ENCODE assay signal across 8 cellular contexts in the genomic region with DNA sequence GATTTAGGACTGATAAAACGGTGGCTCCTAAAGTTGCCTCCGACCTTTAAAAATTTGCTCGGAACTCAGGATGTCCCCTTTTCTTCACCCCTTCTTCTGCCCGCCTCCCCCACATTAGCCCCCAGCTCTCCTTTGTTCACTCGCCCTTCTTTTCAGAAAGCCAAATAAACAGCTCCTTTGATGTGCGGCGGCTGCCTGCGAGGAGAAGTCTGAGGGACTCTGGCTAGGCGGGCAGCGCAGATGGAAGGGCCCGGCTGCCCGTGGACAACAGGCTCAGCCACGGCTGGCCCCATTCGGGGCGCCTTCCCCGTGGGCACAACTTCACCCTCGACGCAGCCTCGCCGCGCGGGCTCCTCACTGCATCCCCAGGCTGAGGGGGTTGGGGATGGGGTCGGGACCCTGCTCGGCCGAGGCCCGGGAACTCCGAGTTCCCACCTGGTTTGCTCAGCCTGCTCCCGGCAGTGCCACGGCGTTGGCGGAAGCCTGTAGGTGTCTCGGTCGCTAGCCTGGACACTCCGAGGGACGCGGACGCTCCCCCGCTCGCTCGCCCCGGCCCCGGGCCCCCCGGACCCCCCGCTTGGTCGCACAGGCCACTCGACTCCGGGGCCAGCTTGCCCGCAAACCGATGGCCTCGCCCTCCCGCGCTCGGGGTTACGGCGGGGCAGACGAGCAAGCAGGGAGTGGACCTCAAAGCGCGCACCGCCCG. TPM values are rescaled to one million over a fixed set of nuclear protein-coding genes. Genes with fewer than 3 reads are reported as not detected.
DNase-seq lines count a peak whose midpoint lies in the region; ATAC-seq lines count a peak whose summit lies in the region.

No MANE protein-coding gene starts in this region.

- H3K4me1 Mint-ChIP-seq in effector memory CD8-positive, alpha-beta T cell (ENCODE audit: low read depth in 2 of 2) = peaks cover 34 to 46% of the 10 kb centered on the region in 2 donors

- DNase-seq in COLO668 (lab: John Stamatoyannopoulos, UW; ENCODE audit: unreplicated experiment) (peak; percentile 76), substantia nigra (lab: John Stamatoyannopoulos, UW) (peak in 32 of 49 donors; percentile 36 to 91 (median 59)), GDM1 (lab: John Stamatoyannopoulos, UW) (no peak), SHP77 treated with DMSO at 0.1 percent for 48 hours (lab: John Stamatoyannopoulos, UW) (no peak)
- DNase-seq in activated CD4-positive, alpha-beta T cell treated with anti-CD3 and anti-CD28 coated beads for 48 hours = peak; percentile 42
- peak in 1 of 3 experiments; percentile 30 for DNase-seq in effector memory CD8-positive, alpha-beta T cell

- peak overlapping the region; percentile 92 for H3K9ac ChIP-seq in HUES6 (ENCODE audit: low read length)

- peaks cover 6% of the 10 kb centered on the region for H3K36me3 ChIP-seq in HUES6 (ENCODE audit: control insufficient read depth, insufficient read depth, low read length)

- ATAC-seq in effector memory CD8-positive, alpha-beta T cell (replicated peaks) = no peak

- H3K4me3 ChIP-seq in HUES6 (ENCODE audit: low read depth, low read length) (peak overlapping the region; percentile 91), mononuclear cell (ENCODE audit: low read length) (peak overlapping the region; percentile 82)

- H3K36me3 Mint-ChIP-seq in effector memory CD8-positive, alpha-beta T cell (ENCODE audit: insufficient read depth) = peaks cover 51% of the 10 kb centered on the region

- H3K27ac Mint-ChIP-seq in effector memory CD8-positive, alpha-beta T cell = peak overlapping the region; percentile 99

- H3K9me3 ChIP-seq in HUES6 (ENCODE audit: control insufficient read depth, insufficient read depth, low read depth, low read length) (no peaks in the 10 kb centered on the region), mononuclear cell (ENCODE audit: low read depth, low read length) (no peaks in the 10 kb centered on the region)

- H3K4me3 Mint-ChIP-seq in effector memory CD8-positive, alpha-beta T cell = peak overlapping the region; percentile 99 to 100

- H3K27ac ChIP-seq in HUES6 (ENCODE audit: low read depth, low read length) (peak overlapping the region; percentile 97), substantia nigra (ENCODE audit: low read depth, low read length, poor library complexity, severe bottlenecking) (peak overlapping the region; percentile 84)

- H3K27me3 ChIP-seq in HUES6 (ENCODE audit: control insufficient read depth, insufficient read depth, low read length) (peaks cover 21% of the 10 kb centered on the region), mononuclear cell (ENCODE audit: insufficient read depth, low read length) (peaks cover 14% of the 10 kb centered on the region)

- no peaks in the 10 kb centered on the region for H3K9me3 Mint-ChIP-seq in effector memory CD8-positive, alpha-beta T cell

- H3K4me1 ChIP-seq in HUES6 (ENCODE audit: control insufficient read depth, insufficient read depth, low read length) = peaks cover 35% of the 10 kb centered on the region
- peaks cover 58% of the 10 kb centered on the region for H3K4me1 ChIP-seq in mononuclear cell (ENCODE audit: insufficient read depth, low read length)

- H3K27me3 Mint-ChIP-seq in effector memory CD8-positive, alpha-beta T cell = peaks cover 0 to 8% of the 10 kb centered on the region in 2 donors

RNA-seq across cellular contexts. Expression of a gene that starts 0.9 kb away (rescaled TPM):
- total RNA-seq in mononuclear cell = 196 TPM

Comparison
In these comparisons a context has a peak if more than half of its experiments do, and no peak if none do; other contexts are left out.
1. DNase-seq: peak in COLO668 (single experiment), activated CD4-positive, alpha-beta T cell treated with anti-CD3 and anti-CD28 coated beads for 48 hours (single experiment) and substantia nigra (32 of 49); none in GDM1 (single experiment) and SHP77 treated with DMSO at 0.1 percent for 48 hours (single experiment).